Comparison of ENCODE assay signal across 8 cellular contexts in the genomic region with DNA sequence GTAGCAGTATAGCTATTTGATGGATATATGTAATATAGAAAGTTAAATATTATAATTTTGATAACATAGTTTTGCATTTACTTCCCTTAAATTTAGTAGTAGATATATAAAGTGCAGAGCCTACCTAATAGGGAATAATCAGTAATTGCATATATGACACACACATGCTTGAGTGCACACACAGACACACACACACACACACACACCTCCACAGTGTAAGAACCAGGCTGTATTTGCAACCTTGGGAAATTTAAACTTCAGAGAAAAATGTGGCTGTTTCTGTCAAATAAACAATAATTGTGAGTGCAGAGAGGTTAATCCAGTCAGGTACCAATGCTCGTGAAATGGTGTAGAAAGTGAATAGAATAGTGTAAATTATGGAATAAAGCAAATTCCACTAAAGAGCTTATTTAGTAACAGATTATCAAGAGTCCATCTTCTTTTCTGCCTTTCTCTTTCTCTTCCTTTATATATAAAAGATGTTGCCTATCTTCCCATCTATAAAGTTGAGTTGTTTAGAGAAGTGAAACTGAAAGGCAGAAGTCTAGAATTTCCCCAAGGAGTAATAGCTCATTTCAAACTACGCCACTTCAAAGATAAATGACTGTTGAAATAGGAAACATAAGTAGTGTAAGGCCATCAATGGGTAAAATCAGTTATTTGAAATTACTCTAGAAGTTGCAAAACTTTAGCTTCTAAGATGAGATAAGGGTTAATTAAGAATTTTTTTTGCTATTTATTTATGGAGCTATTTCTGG.
DNase-seq lines count a peak whose midpoint lies in the region; ATAC-seq, FAIRE-seq and TF ChIP-seq lines count a peak whose summit lies in the region.

No MANE protein-coding gene starts in this region.

- POLR2A ChIA-PET in GM12878 (lab: Charles Lee): no interaction called here

- TF ChIP-seq POLR2A in GM12878 (IDR thresholded peaks at IDR 0.05; ENCODE audit: low read depth, low read length): no peak

- H3K4me3 ChIP-seq in GM12878: no peak overlapping the region

- peak; percentile 69 for FAIRE-seq in GM12878 (lab: Jason Lieb, UNC)

- 0% methylated on average over 2 of the region's 2 CpGs for WGBS in GM12878 (ENCODE audit: insufficient coverage, insufficient replicate concordance, low lambda C conversion rate, missing lambda C conversion rate)

- intact Hi-C loops in GM12878 (cut with micrococcal nuclease; ENCODE audit: unreplicated experiment): no loop called here

- no peaks in the 10 kb centered on the region for H3K9me3 ChIP-seq in GM12878 (replicated peaks; ENCODE audit: control insufficient read depth, insufficient read depth, low read length)

- no peak overlapping the region for H3K4me2 ChIP-seq in GM12878 (ENCODE audit: control insufficient read depth, insufficient read depth)

- H3K4me1 ChIP-seq in GM12878 (ENCODE audit: control insufficient read depth, insufficient read depth, low read length): no peaks in the 10 kb centered on the region

- TF ChIP-seq CTCF in GM10266 (IDR thresholded peaks at IDR 0.05; ENCODE audit: control insufficient read depth, insufficient read depth, low read depth, missing control alignments) (no peak), GM12878 (IDR thresholded peaks at IDR 0.05 in 2 of 3, conservative IDR thresholded peaks at IDR 0.05 in 1 of 3; ENCODE audit: control insufficient read depth in 2 of 3, extremely low read depth in 1 of 3, insufficient read depth in 1 of 3, low read depth in 3 of 3, low read length in 3 of 3) (no peak)

- DNase-seq in GM10266 (ENCODE audit: extremely low spot score): peak; percentile 10
- DNase-seq in GM12878 (ENCODE audit: low read depth, low spot score): peak; percentile 58
- DNase-seq in superior temporal gyrus (ENCODE audit: extremely low spot score): no peak
- DNase-seq in NCI-H2107 (lab: John Stamatoyannopoulos, UW): no peak
- no peak for DNase-seq in NCI-H748 (lab: John Stamatoyannopoulos, UW; ENCODE audit: unreplicated experiment)
- no peak for DNase-seq in COR-L47 (lab: John Stamatoyannopoulos, UW)

- H3K27ac ChIP-seq in GM12878 (ENCODE audit: control insufficient read depth, insufficient read depth): no peak overlapping the region

- TF ChIP-seq EP300 in GM12878 (IDR thresholded peaks at IDR 0.05; ENCODE audit: borderline replicate concordance in 1 of 2, control insufficient read depth in 1 of 2, low read depth in 2 of 2, low read length in 2 of 2): peak; percentile 79 to 94

- no peaks in the 10 kb centered on the region for H4K20me1 ChIP-seq in GM12878 (ENCODE audit: control insufficient read depth, insufficient read depth)

- H3K27me3 ChIP-seq in GM12878 (replicated peaks in 1 of 2; ENCODE audit: control insufficient read depth in 2 of 2, insufficient read depth in 2 of 2, low read length in 1 of 2): no peaks in the 10 kb centered on the region

- RAD21 ChIA-PET in GM12878 (lab: Charles Lee; ENCODE audit: unreplicated experiment): no interaction called here

- ATAC-seq in GM21381 (IDR thresholded peaks at IDR 0.05; ENCODE audit: unreplicated experiment) (peak; percentile 99), HG03521 (IDR thresholded peaks at IDR 0.05; ENCODE audit: unreplicated experiment) (peak; percentile 88), GM12878 (peak; percentile 98)

- no peaks in the 10 kb centered on the region for H3K36me3 ChIP-seq in GM12878 (ENCODE audit: control insufficient read depth in 2 of 2, insufficient read depth in 2 of 2, low read length in 1 of 2)

- no peak for TF ChIP-seq RAD21 in GM12878 (IDR thresholded peaks at IDR 0.05; ENCODE audit: insufficient read depth, low read depth, low read length)

- H2AFZ ChIP-seq in GM12878 (ENCODE audit: control insufficient read depth, low read depth, low read length): no peak overlapping the region

- CTCF ChIA-PET in GM12878 (lab: Yijun Ruan, JAX): no interaction called here

- SMC1A ChIA-PET in GM12878 (lab: Charles Lee; ENCODE audit: uncharacterized antibody, unreplicated experiment): interaction anchor here (1.0 to 1.5 kb wide), 4 partner anchors 11 to 60 kb away, joined by 3 to 6 read pairs (median 4); no protein-coding TSS in a partner anchor

- H3K9ac ChIP-seq in GM12878 (ENCODE audit: control insufficient read depth, insufficient read depth, low read length): no peak overlapping the region

- in situ Hi-C loops in GM12878 (cut with MboI): no loop called here

- H3K79me2 ChIP-seq in GM12878 (ENCODE audit: control insufficient read depth, insufficient read depth, low read length): no peaks in the 10 kb centered on the region

- BruUV-seq in GM12878 (replicated peaks; lab: Mats Ljungman, UMichigan): no TSS peak

TF ChIP-seq in GM12878, 131 proteins besides CTCF, POLR2A, EP300 and RAD21 (continues in another document):
- peak in 1 of 2 experiments; percentile 50; a peak in 1 of 4 replicates for TF ChIP-seq ETV6 (conservative IDR thresholded peaks at IDR 0.05 in 1 of 2, IDR thresholded peaks at IDR 0.05 in 1 of 2; ENCODE audit: borderline replicate concordance in 1 of 2, low read depth in 1 of 2)
- peak; percentile 65; the same call in 1 of the 2 replicates for TF ChIP-seq NBN (IDR thresholded peaks at IDR 0.05)
- TF ChIP-seq, protein P1, sequence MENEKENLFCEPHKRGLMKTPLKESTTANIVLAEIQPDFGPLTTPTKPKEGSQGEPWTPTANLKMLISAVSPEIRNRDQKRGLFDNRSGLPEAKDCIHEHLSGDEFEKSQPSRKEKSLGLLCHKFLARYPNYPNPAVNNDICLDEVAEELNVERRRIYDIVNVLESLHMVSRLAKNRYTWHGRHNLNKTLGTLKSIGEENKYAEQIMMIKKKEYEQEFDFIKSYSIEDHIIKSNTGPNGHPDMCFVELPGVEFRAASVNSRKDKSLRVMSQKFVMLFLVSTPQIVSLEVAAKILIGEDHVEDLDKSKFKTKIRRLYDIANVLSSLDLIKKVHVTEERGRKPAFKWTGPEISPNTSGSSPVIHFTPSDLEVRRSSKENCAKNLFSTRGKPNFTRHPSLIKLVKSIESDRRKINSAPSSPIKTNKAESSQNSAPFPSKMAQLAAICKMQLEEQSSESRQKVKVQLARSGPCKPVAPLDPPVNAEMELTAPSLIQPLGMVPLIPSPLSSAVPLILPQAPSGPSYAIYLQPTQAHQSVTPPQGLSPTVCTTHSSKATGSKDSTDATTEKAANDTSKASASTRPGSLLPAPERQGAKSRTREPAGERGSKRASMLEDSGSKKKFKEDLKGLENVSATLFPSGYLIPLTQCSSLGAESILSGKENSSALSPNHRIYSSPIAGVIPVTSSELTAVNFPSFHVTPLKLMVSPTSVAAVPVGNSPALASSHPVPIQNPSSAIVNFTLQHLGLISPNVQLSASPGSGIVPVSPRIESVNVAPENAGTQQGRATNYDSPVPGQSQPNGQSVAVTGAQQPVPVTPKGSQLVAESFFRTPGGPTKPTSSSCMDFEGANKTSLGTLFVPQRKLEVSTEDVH (IDR thresholded peaks at IDR 0.05; ENCODE audit: low read depth, partially characterized antibody): no peak
- no peak for TF ChIP-seq SRF (IDR thresholded peaks at IDR 0.05; ENCODE audit: low read depth in 2 of 2, low read length in 2 of 2)
- TF ChIP-seq TAF1 (IDR thresholded peaks at IDR 0.05; ENCODE audit: borderline replicate concordance, low read depth, low read length): no peak
- no peak for TF ChIP-seq LARP7 (IDR thresholded peaks at IDR 0.05)
- TF ChIP-seq IKZF2 (IDR thresholded peaks at IDR 0.05): peak; percentile 88 to 90
- TF ChIP-seq DPF2 (IDR thresholded peaks at IDR 0.05): peak; percentile 97
- no peak for TF ChIP-seq SMAD1 (IDR thresholded peaks at IDR 0.05; ENCODE audit: low read depth, partially characterized antibody)
- TF ChIP-seq MTA3 (IDR thresholded peaks at IDR 0.05; ENCODE audit: borderline replicate concordance, low read length): 0 out of 2 replicates have a peak, but pooled peaks have one; percentile 54
- TF ChIP-seq, protein P2, sequence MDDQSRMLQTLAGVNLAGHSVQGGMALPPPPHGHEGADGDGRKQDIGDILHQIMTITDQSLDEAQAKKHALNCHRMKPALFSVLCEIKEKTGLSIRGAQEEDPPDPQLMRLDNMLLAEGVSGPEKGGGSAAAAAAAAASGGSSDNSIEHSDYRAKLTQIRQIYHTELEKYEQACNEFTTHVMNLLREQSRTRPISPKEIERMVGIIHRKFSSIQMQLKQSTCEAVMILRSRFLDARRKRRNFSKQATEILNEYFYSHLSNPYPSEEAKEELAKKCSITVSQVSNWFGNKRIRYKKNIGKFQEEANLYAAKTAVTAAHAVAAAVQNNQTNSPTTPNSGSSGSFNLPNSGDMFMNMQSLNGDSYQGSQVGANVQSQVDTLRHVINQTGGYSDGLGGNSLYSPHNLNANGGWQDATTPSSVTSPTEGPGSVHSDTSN (IDR thresholded peaks at IDR 0.05; ENCODE audit: insufficient replicate concordance, low read depth, low read length): peak; percentile 71
- TF ChIP-seq NFYA (IDR thresholded peaks at IDR 0.05; ENCODE audit: borderline replicate concordance, low read depth, low read length): no peak
- TF ChIP-seq ATF7 (IDR thresholded peaks at IDR 0.05; ENCODE audit: low read depth): peak; percentile 91
- 0 out of 2 replicates have a peak, but pooled peaks have one; percentile 21 for TF ChIP-seq CREB1 (IDR thresholded peaks at IDR 0.05; ENCODE audit: low read depth)
- no peak for TF ChIP-seq SMAD5 (IDR thresholded peaks at IDR 0.05; ENCODE audit: low read depth)
- TF ChIP-seq ASH2L (IDR thresholded peaks at IDR 0.05; ENCODE audit: borderline replicate concordance, low read depth): no peak
- TF ChIP-seq, protein P3, sequence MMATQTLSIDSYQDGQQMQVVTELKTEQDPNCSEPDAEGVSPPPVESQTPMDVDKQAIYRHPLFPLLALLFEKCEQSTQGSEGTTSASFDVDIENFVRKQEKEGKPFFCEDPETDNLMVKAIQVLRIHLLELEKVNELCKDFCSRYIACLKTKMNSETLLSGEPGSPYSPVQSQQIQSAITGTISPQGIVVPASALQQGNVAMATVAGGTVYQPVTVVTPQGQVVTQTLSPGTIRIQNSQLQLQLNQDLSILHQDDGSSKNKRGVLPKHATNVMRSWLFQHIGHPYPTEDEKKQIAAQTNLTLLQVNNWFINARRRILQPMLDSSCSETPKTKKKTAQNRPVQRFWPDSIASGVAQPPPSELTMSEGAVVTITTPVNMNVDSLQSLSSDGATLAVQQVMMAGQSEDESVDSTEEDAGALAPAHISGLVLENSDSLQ (IDR thresholded peaks at IDR 0.05): peak; percentile 67; the same call in 1 of the 2 replicates
- TF ChIP-seq HDAC2 (IDR thresholded peaks at IDR 0.05): no peak
- no peak for TF ChIP-seq CBX3 (IDR thresholded peaks at IDR 0.05; ENCODE audit: borderline replicate concordance, low read depth)
- peak; percentile 92 for TF ChIP-seq JUNB (IDR thresholded peaks at IDR 0.05)
- TF ChIP-seq KDM1A (IDR thresholded peaks at IDR 0.05; ENCODE audit: borderline replicate concordance): no peak

Comparison
In these comparisons a context has a peak if more than half of its experiments do, and no peak if none do; other contexts are left out.
1. DNase-seq: peak in GM10266 (single experiment) and GM12878 (single experiment); none in superior temporal gyrus (single experiment), NCI-H2107 (single experiment), NCI-H748 (single experiment) and COR-L47 (single experiment).
2. Peak in every context shown above with its lines, with median percentiles within 50 percentile points of each other: ATAC-seq.